Comparison of ENCODE assay signal across 8 cellular contexts in genomic region chr18:35030234-35030989, GRCh38. TPM values are rescaled to one million over a fixed set of nuclear protein-coding genes. Genes with fewer than 3 reads are reported as not detected.
DNase-seq lines count a peak whose midpoint lies in the region; ATAC-seq and TF ChIP-seq lines count a peak whose summit lies in the region.

No MANE protein-coding gene starts in this region.

- H3K79me2 ChIP-seq in Karpas-422 (ENCODE audit: low read length), result no peaks in the 10 kb centered on the region

- H3K9me3 Mint-ChIP-seq in CD8-positive, alpha-beta T cell, result no peaks in the 10 kb centered on the region

- peak in 1 of 7 experiments; percentile 33 for DNase-seq in CD8-positive, alpha-beta T cell
- DNase-seq in Karpas-422 (peak; percentile 71), esophagus muscularis mucosa (ENCODE audit: extremely low spot score) (no peak), suprapubic skin (ENCODE audit: low spot score in 2 of 2) (no peak), NK-92 (lab: John Stamatoyannopoulos, UW; ENCODE audit: unreplicated experiment) (no peak), GM13977 (ENCODE audit: low spot score) (no peak), AG20443 (ENCODE audit: low spot score) (no peak)

- no peaks in the 10 kb centered on the region for H4K20me1 ChIP-seq in Karpas-422 (ENCODE audit: insufficient read depth, low read depth, low read length)

- H3K4me1 Mint-ChIP-seq in CD8-positive, alpha-beta T cell (ENCODE audit: low read depth), result peaks cover 68% of the 10 kb centered on the region

- peaks cover 56% of the 10 kb centered on the region for H3K4me1 ChIP-seq in CD8-positive, alpha-beta T cell (ENCODE audit: insufficient read depth, low read length)
- peaks cover 70% of the 10 kb centered on the region for H3K4me1 ChIP-seq in Karpas-422 (ENCODE audit: low read length)
- peaks cover 18 to 33% (median 33%) of the 10 kb centered on the region in 4 donors for H3K4me1 ChIP-seq in esophagus muscularis mucosa
- H3K4me1 ChIP-seq in suprapubic skin, result peaks cover 13% of the 10 kb centered on the region

- TF ChIP-seq CTCF in CD8-positive, alpha-beta T cell (IDR thresholded peaks at IDR 0.05), result no peak
- TF ChIP-seq CTCF in esophagus muscularis mucosa (IDR thresholded peaks at IDR 0.05) (no peak), suprapubic skin (IDR thresholded peaks at IDR 0.05) (no peak), GM13977 (IDR thresholded peaks at IDR 0.05; ENCODE audit: extremely low read depth, insufficient read depth, missing control alignments) (no peak)

- peak overlapping the region; percentile 52 for H2AFZ ChIP-seq in Karpas-422 (ENCODE audit: low read length)

- CTCF ChIA-PET in CD8-positive, alpha-beta T cell (lab: Charles Lee), result interaction anchor here (0.8 to 7.4 kb wide), 15 partner anchors 10 to 214 kb away, joined by 3 to 101 read pairs (median 4); partner anchors contain the start of gene MAPRE2

- POLR2A ChIA-PET in CD8-positive, alpha-beta T cell (lab: Charles Lee), result interaction anchor here (0.9 to 4.6 kb wide), 10 partner anchors 10 to 259 kb away, joined by 3 to 65 read pairs (median 5); partner anchors contain the start of genes MAPRE2, ZNF397 and ZSCAN30

- H3K4me3 Mint-ChIP-seq in CD8-positive, alpha-beta T cell, result peak overlapping the region; percentile 76

- H3K36me3 Mint-ChIP-seq in CD8-positive, alpha-beta T cell, result no peaks in the 10 kb centered on the region

- peak overlapping the region; percentile 84 for H3K27ac ChIP-seq in CD8-positive, alpha-beta T cell (ENCODE audit: low read depth, low read length)
- H3K27ac ChIP-seq in Karpas-422 (ENCODE audit: low read length) (peak overlapping the region; percentile 75), esophagus muscularis mucosa (replicated peaks in 1 of 4) (peak overlapping the region in 3 of 4 donors; percentile 44 to 65 (median 46)), suprapubic skin (no peak overlapping the region)

- no peaks in the 10 kb centered on the region for H3K9me3 ChIP-seq in CD8-positive, alpha-beta T cell (ENCODE audit: low read length)
- H3K9me3 ChIP-seq in Karpas-422 (ENCODE audit: low read length) (no peaks in the 10 kb centered on the region), esophagus muscularis mucosa (no peaks in the 10 kb centered on the region), suprapubic skin (no peaks in the 10 kb centered on the region)

- H3K4me3 ChIP-seq in CD8-positive, alpha-beta T cell (ENCODE audit: low read depth, low read length), result peak overlapping the region; percentile 52
- H3K4me3 ChIP-seq in Karpas-422 (ENCODE audit: low read length) (peak overlapping the region; percentile 38), esophagus muscularis mucosa (peak overlapping the region; percentile 25 to 40 (median 36)), suprapubic skin (peak overlapping the region; percentile 35)

- no peaks in the 10 kb centered on the region for H3K27me3 ChIP-seq in CD8-positive, alpha-beta T cell (ENCODE audit: insufficient read depth, low read length)
- no peaks in the 10 kb centered on the region for H3K27me3 ChIP-seq in Karpas-422 (ENCODE audit: low read length)
- H3K27me3 ChIP-seq in esophagus muscularis mucosa, result no peaks in the 10 kb centered on the region
- no peaks in the 10 kb centered on the region for H3K27me3 ChIP-seq in suprapubic skin

- no peaks in the 10 kb centered on the region for H3K36me3 ChIP-seq in CD8-positive, alpha-beta T cell (ENCODE audit: insufficient read depth, low read length)
- no peaks in the 10 kb centered on the region for H3K36me3 ChIP-seq in Karpas-422 (ENCODE audit: insufficient read depth, low read length)
- H3K36me3 ChIP-seq in esophagus muscularis mucosa, result no peaks in the 10 kb centered on the region
- no peaks in the 10 kb centered on the region for H3K36me3 ChIP-seq in suprapubic skin

- peak overlapping the region; percentile 95 for H3K27ac Mint-ChIP-seq in CD8-positive, alpha-beta T cell

- TF ChIP-seq POLR2A in esophagus muscularis mucosa (IDR thresholded peaks at IDR 0.05; ENCODE audit: low read depth) (no peak), suprapubic skin (IDR thresholded peaks at IDR 0.05) (no peak)

- in situ Hi-C loops in GM13977 (cut with MboI; ENCODE audit: low pct_unique_long_range_greater_than_20kb, low sequenced_read_pairs, unreplicated experiment), result no loop called here

- WGBS in esophagus muscularis mucosa, result 46% methylated on average over 3 of the region's 3 CpGs
- WGBS in suprapubic skin, result 30% methylated on average over 3 of the region's 3 CpGs

- intact Hi-C loops in CD8-positive, alpha-beta T cell (cut with DNase I, micrococcal nuclease), result loop anchor here (1.0 to 2.0 kb wide), 2 partner anchors 11 to 260 kb away; partner anchors contain the start of genes MAPRE2 (in 2 of the 2) and ZSCAN30 (in 1 of the 2)
- intact Hi-C loops in esophagus muscularis mucosa (cut with DNase I), result no loop called here

- H3K27me3 Mint-ChIP-seq in CD8-positive, alpha-beta T cell (ENCODE audit: low read depth), result no peaks in the 10 kb centered on the region

- H3K9me2 ChIP-seq in Karpas-422 (replicated peaks; ENCODE audit: insufficient read depth, low read length), result no peaks in the 10 kb centered on the region

- H3K4me2 ChIP-seq in Karpas-422 (ENCODE audit: low read depth, low read length, poor library complexity, severe bottlenecking), result peak overlapping the region; percentile 66

- TF ChIP-seq EP300 in esophagus muscularis mucosa (IDR thresholded peaks at IDR 0.05) (no peak), suprapubic skin (IDR thresholded peaks at IDR 0.05) (no peak)

- ATAC-seq in CD8-positive, alpha-beta T cell, result peak; percentile 61
- peak; percentile 41 for ATAC-seq in GM19455 (IDR thresholded peaks at IDR 0.05; ENCODE audit: unreplicated experiment)

- H3K9ac ChIP-seq in Karpas-422 (ENCODE audit: low read length), result peak overlapping the region; percentile 61

RNA-seq across cellular contexts. Expression of gene MAPRE2, which starts 10.8 kb away (rescaled TPM):
- total RNA-seq in CD8-positive, alpha-beta T cell, result 100 to 1,000 TPM; 137 to 145 TPM
- total RNA-seq in Karpas-422 (2014; rRNA removed; shearing (Covaris generic); ENCODE audit: low replicate concordance), result 200 and 267 TPM in 2 replicates
- total RNA-seq in esophagus muscularis mucosa, result 10 to 100 TPM; 22.2 to 32.2 (median 24.5) TPM
- 10 to 100 TPM; 29.9 to 51.2 (median 37.2) TPM for total RNA-seq in suprapubic skin
